10 cellular contexts compared by ENCODE assay signal in genomic region chr10:107971973-107972372, GRCh38.
DNase-seq lines count a peak whose midpoint lies in the region; FAIRE-seq and TF ChIP-seq lines count a peak whose summit lies in the region.
"Had no signal": no experiment of that assay in that cellular context is flagged by ENCODE, and none has a peak within 500 bp of the region (broad histone marks: within the 10 kb centered on the region; RNA-seq: fewer than 3 reads in every experiment).

No MANE protein-coding gene starts in this region.

- no peak overlapping the region for H3K9ac ChIP-seq in kidney (ENCODE audit: low read length in 2 of 2)

- H3K4me1 ChIP-seq in kidney (ENCODE audit: control insufficient read depth in 1 of 2, insufficient read depth in 1 of 2, low read depth in 1 of 2, low read length in 2 of 2): no peaks in the 10 kb centered on the region
- H3K4me1 ChIP-seq: heart right ventricle had no signal

- no peaks in the 10 kb centered on the region for H3K36me3 ChIP-seq in kidney (ENCODE audit: control insufficient read depth in 1 of 2, insufficient read depth in 2 of 2, low read length in 2 of 2)
- H3K36me3 ChIP-seq: heart right ventricle had no signal

- intact Hi-C loops in kidney (cut with DNase I): no loop called here

- no peak overlapping the region for H3K27ac ChIP-seq in kidney (ENCODE audit: low read depth in 2 of 2, low read length in 2 of 2)
- H3K27ac ChIP-seq: heart right ventricle had no signal

- TF ChIP-seq CTCF in astrocyte of the spinal cord (IDR thresholded peaks at IDR 0.05; ENCODE audit: low read depth, low read length) (no peak), kidney (IDR thresholded peaks at IDR 0.05; ENCODE audit: borderline replicate concordance, extremely low read depth, insufficient read depth) (no peak)

- no peak overlapping the region for H3K4me3 ChIP-seq in astrocyte of the spinal cord (ENCODE audit: low read depth, low read length)
- H3K4me3 ChIP-seq in kidney (ENCODE audit: low read length in 2 of 2): no peak overlapping the region
- H3K4me3 ChIP-seq: heart right ventricle had no signal

- no peak for FAIRE-seq in kidney (lab: Jason Lieb, UNC)

- DNase-seq in COLO829 (ENCODE audit: low spot score) (peak; percentile 50), LoVo (ENCODE audit: low spot score) (peak; percentile 30), astrocyte of the spinal cord (ENCODE audit: low read depth, low spot score) (peak; percentile 83), kidney tubule cell (ENCODE audit: low spot score) (peak; percentile 86), GOT3 (lab: John Stamatoyannopoulos, UW) (no peak), kidney (no peak)
- no peak for DNase-seq in activated CD8-positive, alpha-beta memory T cell treated with anti-CD3 and anti-CD28 coated beads, Interleukin-2, amount 50 U/mL, for 4 hours
- DNase-seq in stimulated activated CD8-positive, alpha-beta memory T cell treated with anti-CD3 and anti-CD28 coated beads, Interleukin-4, amount 100 ng/mL, for 48 hours: no peak
- DNase-seq: heart right ventricle; stimulated activated CD4-positive, alpha-beta T cell treated with anti-CD3 and anti-CD28 coated beads, Interleukin-1b, Interleukin-23, amount 100 ng/mL, for 48 hours had no signal

- no peaks in the 10 kb centered on the region for H3K9me3 ChIP-seq in kidney (ENCODE audit: control insufficient read depth in 1 of 2, low read length in 2 of 2)

- in situ Hi-C loops in astrocyte of the spinal cord (cut with HindIII; ENCODE audit: low sequenced_read_pairs): no loop called here

Comparison
In these comparisons a context has a peak if more than half of its experiments do, and no peak if none do; other contexts are left out.
1. DNase-seq: peak in COLO829 (single experiment), LoVo (single experiment), astrocyte of the spinal cord (single experiment) and kidney tubule cell (single experiment); none in activated CD8-positive, alpha-beta memory T cell treated with anti-CD3 and anti-CD28 coated beads, Interleukin-2, amount 50 U/mL, for 4 hours (single experiment), stimulated activated CD8-positive, alpha-beta memory T cell treated with anti-CD3 and anti-CD28 coated beads, Interleukin-4, amount 100 ng/mL, for 48 hours (single experiment), GOT3 (single experiment) and kidney (single experiment).